ENCODE assay signal across 1 cellular context in the genomic region with DNA sequence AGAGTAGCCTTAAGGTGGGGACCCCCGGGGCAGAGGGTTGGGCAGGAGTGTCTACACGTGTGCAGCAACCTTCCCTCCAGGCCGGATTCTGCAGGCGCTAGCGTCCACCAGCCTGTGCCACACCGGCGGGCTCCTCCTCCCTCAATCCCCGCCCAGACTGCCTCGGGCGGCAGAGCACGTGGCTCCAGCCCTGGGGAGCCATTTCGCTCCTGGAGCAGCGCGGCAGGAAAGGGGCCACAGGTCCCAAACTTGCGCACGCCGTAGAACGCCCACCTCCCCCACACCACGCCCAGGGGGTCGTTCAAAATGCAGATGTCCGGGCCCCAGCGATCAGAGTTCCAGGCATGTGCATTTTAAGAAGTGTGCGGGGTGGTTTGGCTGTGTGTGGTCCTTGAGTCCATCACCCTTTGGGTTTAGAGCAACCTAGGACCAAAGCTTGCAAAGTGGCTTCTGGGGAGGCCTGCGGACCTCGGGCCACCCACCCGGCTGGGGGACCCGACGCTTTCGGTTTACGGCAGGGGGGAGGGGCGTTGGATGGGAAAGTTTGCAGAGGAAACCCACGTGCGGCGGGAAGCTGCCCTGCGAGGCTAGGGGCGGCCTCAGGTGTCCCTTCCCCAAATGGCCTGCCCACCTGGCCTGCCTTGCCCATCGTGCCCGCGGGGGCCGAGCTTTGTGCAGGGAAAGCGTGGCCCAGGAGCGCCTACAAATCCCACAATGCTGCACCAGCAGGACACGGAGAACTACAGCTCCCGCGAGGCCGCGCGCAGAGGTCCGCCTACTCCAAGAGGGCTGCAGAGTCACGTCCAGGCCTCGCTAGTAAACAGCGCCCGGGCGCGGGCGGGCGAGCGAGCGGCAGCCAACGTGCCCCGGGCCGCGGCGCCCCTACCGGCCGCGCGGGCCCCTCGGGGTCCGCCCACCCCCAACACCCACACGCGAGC.
TF ChIP-seq lines count a peak whose summit lies in the region.

No MANE protein-coding gene starts in this region.

TF ChIP-seq in K562, 482 proteins besides CTCF, POLR2A, EP300 and RAD21 (continued from another document and continues in another):
- TF ChIP-seq LEF1 (IDR thresholded peaks at IDR 0.05) (no peak), ZNF239 (CRISPR knock-in tag; IDR thresholded peaks at IDR 0.05) (no peak), FOS (IDR thresholded peaks at IDR 0.05; ENCODE audit: extremely low read depth, insufficient read length) (no peak), CEBPG (CRISPR knock-in tag; IDR thresholded peaks at IDR 0.05) (no peak), CEBPG (tag; conservative IDR thresholded peaks at IDR 0.05 in 1 of 2, IDR thresholded peaks at IDR 0.05 in 1 of 2) (no peak), ZNF764 (CRISPR knock-in tag; IDR thresholded peaks at IDR 0.05; ENCODE audit: low read depth) (no peak), MAZ (CRISPR knock-in tag; conservative IDR thresholded peaks at IDR 0.05 in 1 of 2, IDR thresholded peaks at IDR 0.05 in 1 of 2) (peak; percentile 38 to 42; a peak in 3 of 4 replicates), ZNF398 (CRISPR knock-in tag; IDR thresholded peaks at IDR 0.05) (no peak), SAFB (IDR thresholded peaks at IDR 0.05; ENCODE audit: borderline replicate concordance, low read depth, low read length) (no peak), ZBTB7A (IDR thresholded peaks at IDR 0.05; ENCODE audit: borderline replicate concordance, control insufficient read depth, low read depth, low read length) (peak; percentile 52; the same call in 1 of the 2 replicates), HDAC6 (IDR thresholded peaks at IDR 0.05; ENCODE audit: low read depth, low read length) (no peak), ZNF174 (CRISPR knock-in tag; IDR thresholded peaks at IDR 0.05) (no peak), CXXC5 (CRISPR knock-in tag; IDR thresholded peaks at IDR 0.05) (peak; percentile 57), ZNF583 (CRISPR knock-in tag; IDR thresholded peaks at IDR 0.05) (no peak), BMI1 (IDR thresholded peaks at IDR 0.05; ENCODE audit: low read length) (no peak), HLTF (IDR thresholded peaks at IDR 0.05) (0 out of 2 replicates have a peak, but pooled peaks have one; percentile 45), MAFG (tag; conservative IDR thresholded peaks at IDR 0.05) (no peak), RAD51 (IDR thresholded peaks at IDR 0.05; ENCODE audit: borderline replicate concordance, low read depth) (peak; percentile 65), ZNF124 (CRISPR knock-in tag; IDR thresholded peaks at IDR 0.05) (no peak), ZBTB34 (CRISPR knock-in tag; IDR thresholded peaks at IDR 0.05) (no peak), JUN (IDR thresholded peaks at IDR 0.05; ENCODE audit: borderline replicate concordance, low read depth, low read length) (peak; percentile 50; the same call in 1 of the 2 replicates), JUN (CRISPR knock-in tag; IDR thresholded peaks at IDR 0.05; ENCODE audit: borderline replicate concordance) (no peak), KLF13 (tag; IDR thresholded peaks at IDR 0.05; ENCODE audit: borderline replicate concordance, low read depth) (peak; percentile 7; the same call in 1 of the 2 replicates), NFE2 (IDR thresholded peaks at IDR 0.05; ENCODE audit: low read depth) (peak; percentile 81), NFIX (CRISPR knock-in tag; IDR thresholded peaks at IDR 0.05; ENCODE audit: low read depth) (no peak), CHCHD3 (CRISPR knock-in tag; IDR thresholded peaks at IDR 0.05) (no peak), ZBTB1 (CRISPR knock-in tag; IDR thresholded peaks at IDR 0.05; ENCODE audit: borderline replicate concordance, low read depth) (peak; percentile 63; the same call in 1 of the 2 replicates), YBX1 (IDR thresholded peaks at IDR 0.05) (no peak), HMBOX1 (IDR thresholded peaks at IDR 0.05) (no peak), TARDBP (IDR thresholded peaks at IDR 0.05) (no peak), KAT7 (CRISPR knock-in tag; IDR thresholded peaks at IDR 0.05; ENCODE audit: borderline replicate concordance) (peak; percentile 81; the same call in 1 of the 2 replicates), GTF2B (IDR thresholded peaks at IDR 0.05; ENCODE audit: extremely low read depth, insufficient read length) (no peak), ZNF134 (CRISPR knock-in tag; conservative IDR thresholded peaks at IDR 0.05) (0 out of 2 replicates have a peak, but pooled peaks have one; percentile 12), IRF2 (CRISPR knock-in tag; IDR thresholded peaks at IDR 0.05) (peak; percentile 78; the same call in 1 of the 2 replicates), SP1 (CRISPR knock-in tag; IDR thresholded peaks at IDR 0.05) (peak; percentile 77)
- TF ChIP-seq, protein P1, sequence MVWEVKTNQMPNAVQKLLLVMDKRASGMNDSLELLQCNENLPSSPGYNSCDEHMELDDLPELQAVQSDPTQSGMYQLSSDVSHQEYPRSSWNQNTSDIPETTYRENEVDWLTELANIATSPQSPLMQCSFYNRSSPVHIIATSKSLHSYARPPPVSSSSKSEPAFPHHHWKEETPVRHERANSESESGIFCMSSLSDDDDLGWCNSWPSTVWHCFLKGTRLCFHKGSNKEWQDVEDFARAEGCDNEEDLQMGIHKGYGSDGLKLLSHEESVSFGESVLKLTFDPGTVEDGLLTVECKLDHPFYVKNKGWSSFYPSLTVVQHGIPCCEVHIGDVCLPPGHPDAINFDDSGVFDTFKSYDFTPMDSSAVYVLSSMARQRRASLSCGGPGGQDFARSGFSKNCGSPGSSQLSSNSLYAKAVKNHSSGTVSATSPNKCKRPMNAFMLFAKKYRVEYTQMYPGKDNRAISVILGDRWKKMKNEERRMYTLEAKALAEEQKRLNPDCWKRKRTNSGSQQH (CRISPR knock-in tag; IDR thresholded peaks at IDR 0.05), result no peak
- TF ChIP-seq, protein P2, sequence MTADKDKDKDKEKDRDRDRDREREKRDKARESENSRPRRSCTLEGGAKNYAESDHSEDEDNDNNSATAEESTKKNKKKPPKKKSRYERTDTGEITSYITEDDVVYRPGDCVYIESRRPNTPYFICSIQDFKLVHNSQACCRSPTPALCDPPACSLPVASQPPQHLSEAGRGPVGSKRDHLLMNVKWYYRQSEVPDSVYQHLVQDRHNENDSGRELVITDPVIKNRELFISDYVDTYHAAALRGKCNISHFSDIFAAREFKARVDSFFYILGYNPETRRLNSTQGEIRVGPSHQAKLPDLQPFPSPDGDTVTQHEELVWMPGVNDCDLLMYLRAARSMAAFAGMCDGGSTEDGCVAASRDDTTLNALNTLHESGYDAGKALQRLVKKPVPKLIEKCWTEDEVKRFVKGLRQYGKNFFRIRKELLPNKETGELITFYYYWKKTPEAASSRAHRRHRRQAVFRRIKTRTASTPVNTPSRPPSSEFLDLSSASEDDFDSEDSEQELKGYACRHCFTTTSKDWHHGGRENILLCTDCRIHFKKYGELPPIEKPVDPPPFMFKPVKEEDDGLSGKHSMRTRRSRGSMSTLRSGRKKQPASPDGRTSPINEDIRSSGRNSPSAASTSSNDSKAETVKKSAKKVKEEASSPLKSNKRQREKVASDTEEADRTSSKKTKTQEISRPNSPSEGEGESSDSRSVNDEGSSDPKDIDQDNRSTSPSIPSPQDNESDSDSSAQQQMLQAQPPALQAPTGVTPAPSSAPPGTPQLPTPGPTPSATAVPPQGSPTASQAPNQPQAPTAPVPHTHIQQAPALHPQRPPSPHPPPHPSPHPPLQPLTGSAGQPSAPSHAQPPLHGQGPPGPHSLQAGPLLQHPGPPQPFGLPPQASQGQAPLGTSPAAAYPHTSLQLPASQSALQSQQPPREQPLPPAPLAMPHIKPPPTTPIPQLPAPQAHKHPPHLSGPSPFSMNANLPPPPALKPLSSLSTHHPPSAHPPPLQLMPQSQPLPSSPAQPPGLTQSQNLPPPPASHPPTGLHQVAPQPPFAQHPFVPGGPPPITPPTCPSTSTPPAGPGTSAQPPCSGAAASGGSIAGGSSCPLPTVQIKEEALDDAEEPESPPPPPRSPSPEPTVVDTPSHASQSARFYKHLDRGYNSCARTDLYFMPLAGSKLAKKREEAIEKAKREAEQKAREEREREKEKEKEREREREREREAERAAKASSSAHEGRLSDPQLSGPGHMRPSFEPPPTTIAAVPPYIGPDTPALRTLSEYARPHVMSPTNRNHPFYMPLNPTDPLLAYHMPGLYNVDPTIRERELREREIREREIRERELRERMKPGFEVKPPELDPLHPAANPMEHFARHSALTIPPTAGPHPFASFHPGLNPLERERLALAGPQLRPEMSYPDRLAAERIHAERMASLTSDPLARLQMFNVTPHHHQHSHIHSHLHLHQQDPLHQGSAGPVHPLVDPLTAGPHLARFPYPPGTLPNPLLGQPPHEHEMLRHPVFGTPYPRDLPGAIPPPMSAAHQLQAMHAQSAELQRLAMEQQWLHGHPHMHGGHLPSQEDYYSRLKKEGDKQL (CRISPR knock-in tag; IDR thresholded peaks at IDR 0.05; ENCODE audit: borderline replicate concordance), result no peak; the same call in 1 of the 2 replicates
- TF ChIP-seq, protein P3, sequence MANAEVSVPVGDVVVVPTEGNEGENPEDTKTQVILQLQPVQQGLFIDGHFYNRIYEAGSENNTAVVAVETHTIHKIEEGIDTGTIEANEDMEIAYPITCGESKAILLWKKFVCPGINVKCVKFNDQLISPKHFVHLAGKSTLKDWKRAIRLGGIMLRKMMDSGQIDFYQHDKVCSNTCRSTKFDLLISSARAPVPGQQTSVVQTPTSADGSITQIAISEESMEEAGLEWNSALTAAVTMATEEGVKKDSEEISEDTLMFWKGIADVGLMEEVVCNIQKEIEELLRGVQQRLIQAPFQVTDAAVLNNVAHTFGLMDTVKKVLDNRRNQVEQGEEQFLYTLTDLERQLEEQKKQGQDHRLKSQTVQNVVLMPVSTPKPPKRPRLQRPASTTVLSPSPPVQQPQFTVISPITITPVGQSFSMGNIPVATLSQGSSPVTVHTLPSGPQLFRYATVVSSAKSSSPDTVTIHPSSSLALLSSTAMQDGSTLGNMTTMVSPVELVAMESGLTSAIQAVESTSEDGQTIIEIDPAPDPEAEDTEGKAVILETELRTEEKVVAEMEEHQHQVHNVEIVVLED (CRISPR knock-in tag; IDR thresholded peaks at IDR 0.05), result peak; percentile 76
